2 cellular contexts compared by ENCODE assay signal in the genomic region with DNA sequence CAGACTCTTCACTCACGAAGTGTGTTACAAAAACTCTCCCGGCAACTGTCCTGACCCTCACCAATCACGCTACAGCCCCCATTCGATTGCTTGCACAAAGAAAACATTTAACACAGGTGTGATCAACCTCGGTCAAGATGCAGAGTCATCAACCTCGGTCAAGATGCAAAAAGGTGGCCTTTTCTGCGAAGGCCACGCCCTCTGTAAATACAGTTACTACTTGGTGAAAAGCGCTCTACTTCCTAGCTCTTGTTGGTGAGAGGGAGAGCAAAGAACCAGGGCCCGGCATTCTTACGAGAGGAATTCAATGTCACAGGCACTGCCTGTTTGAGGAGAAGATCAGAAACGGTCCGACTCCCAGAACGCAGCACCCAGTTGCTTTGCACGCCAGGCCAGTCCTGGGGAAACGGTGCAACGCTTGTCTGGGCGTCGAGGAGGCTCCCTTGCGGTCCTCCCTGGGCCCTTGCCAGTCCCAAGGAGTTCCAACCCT.
TF ChIP-seq lines count a peak whose summit lies in the region.

No MANE protein-coding gene starts in this region.

TF ChIP-seq in IMR-90, 13 proteins besides CTCF, POLR2A, EP300 and RAD21 (continued from another document):
- TF ChIP-seq MAFK (IDR thresholded peaks at IDR 0.05; ENCODE audit: low read depth, low read length) (no peak), RCOR1 (IDR thresholded peaks at IDR 0.05; ENCODE audit: insufficient replicate concordance, low read length) (no peak), CHD1 (IDR thresholded peaks at IDR 0.05; ENCODE audit: low read depth, low read length) (no peak), SMC3 (IDR thresholded peaks at IDR 0.05; ENCODE audit: low read depth, low read length) (no peak), NFE2L2 (IDR thresholded peaks at IDR 0.05; ENCODE audit: low read depth, low read length) (no peak), FOS (IDR thresholded peaks at IDR 0.05; ENCODE audit: low read depth, low read length) (no peak), MAZ (IDR thresholded peaks at IDR 0.05; ENCODE audit: borderline replicate concordance, low read depth, low read length) (no peak)
- TF ChIP-seq, protein P1, sequence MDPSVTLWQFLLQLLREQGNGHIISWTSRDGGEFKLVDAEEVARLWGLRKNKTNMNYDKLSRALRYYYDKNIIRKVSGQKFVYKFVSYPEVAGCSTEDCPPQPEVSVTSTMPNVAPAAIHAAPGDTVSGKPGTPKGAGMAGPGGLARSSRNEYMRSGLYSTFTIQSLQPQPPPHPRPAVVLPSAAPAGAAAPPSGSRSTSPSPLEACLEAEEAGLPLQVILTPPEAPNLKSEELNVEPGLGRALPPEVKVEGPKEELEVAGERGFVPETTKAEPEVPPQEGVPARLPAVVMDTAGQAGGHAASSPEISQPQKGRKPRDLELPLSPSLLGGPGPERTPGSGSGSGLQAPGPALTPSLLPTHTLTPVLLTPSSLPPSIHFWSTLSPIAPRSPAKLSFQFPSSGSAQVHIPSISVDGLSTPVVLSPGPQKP (IDR thresholded peaks at IDR 0.05; ENCODE audit: borderline replicate concordance, low read depth, low read length): no peak

TF ChIP-seq in HEK293T, 16 proteins besides CTCF, POLR2A, EP300 and RAD21:
- TF ChIP-seq, protein P2, sequence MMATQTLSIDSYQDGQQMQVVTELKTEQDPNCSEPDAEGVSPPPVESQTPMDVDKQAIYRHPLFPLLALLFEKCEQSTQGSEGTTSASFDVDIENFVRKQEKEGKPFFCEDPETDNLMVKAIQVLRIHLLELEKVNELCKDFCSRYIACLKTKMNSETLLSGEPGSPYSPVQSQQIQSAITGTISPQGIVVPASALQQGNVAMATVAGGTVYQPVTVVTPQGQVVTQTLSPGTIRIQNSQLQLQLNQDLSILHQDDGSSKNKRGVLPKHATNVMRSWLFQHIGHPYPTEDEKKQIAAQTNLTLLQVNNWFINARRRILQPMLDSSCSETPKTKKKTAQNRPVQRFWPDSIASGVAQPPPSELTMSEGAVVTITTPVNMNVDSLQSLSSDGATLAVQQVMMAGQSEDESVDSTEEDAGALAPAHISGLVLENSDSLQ (IDR thresholded peaks at IDR 0.05): no peak
- TF ChIP-seq FOXA1 (IDR thresholded peaks at IDR 0.05) (no peak), FOXM1 (IDR thresholded peaks at IDR 0.05; ENCODE audit: borderline replicate concordance) (no peak), FOXK2 (IDR thresholded peaks at IDR 0.05) (no peak), SUZ12 (IDR thresholded peaks at IDR 0.05) (no peak), SP1 (IDR thresholded peaks at IDR 0.05) (no peak), ARNT (IDR thresholded peaks at IDR 0.05) (no peak), TARDBP (IDR thresholded peaks at IDR 0.05) (no peak), HDGF (IDR thresholded peaks at IDR 0.05; ENCODE audit: borderline replicate concordance) (no peak), LEF1 (IDR thresholded peaks at IDR 0.05; ENCODE audit: borderline replicate concordance) (no peak), CTBP1 (IDR thresholded peaks at IDR 0.05; ENCODE audit: borderline replicate concordance) (no peak), ZNF384 (IDR thresholded peaks at IDR 0.05) (no peak), ELF4 (IDR thresholded peaks at IDR 0.05) (no peak), NFRKB (IDR thresholded peaks at IDR 0.05) (no peak), BHLHE40 (IDR thresholded peaks at IDR 0.05; ENCODE audit: borderline replicate concordance) (no peak), L3MBTL2 (conservative IDR thresholded peaks at IDR 0.05) (no peak)
